In the genomic region with DNA sequence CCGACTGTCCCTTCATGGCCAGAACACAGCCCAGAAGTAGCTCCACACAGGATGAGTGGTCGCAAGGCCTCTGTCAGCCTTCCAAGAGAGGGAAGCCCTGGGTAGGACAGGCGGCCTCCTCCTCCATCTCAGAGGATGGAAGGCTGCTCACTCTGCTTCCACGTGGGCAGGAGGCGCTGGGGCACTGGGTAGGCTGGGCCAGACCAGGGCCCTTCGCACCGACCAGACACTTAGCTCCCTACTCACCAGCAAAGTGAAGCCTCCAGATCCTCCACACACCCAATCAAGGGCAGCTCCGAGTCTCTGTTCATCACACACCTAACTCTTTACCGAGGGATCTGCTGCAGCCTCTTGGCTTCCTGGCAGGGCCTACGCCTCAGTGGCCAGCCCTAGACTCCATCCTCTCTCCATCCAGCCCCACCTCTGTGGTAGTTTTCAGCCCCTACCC, we compare ENCODE assay signal across 18 cellular contexts. TPM values are rescaled to one million over a fixed set of nuclear protein-coding genes. Genes with fewer than 3 reads are reported as not detected.
DNase-seq lines count a peak whose midpoint lies in the region; ATAC-seq, FAIRE-seq and TF ChIP-seq lines count a peak whose summit lies in the region.
"Had no signal": no experiment of that assay in that cellular context is flagged by ENCODE, and none has a peak within 500 bp of the region (broad histone marks: within the 10 kb centered on the region; RNA-seq: fewer than 3 reads in every experiment).

No MANE protein-coding gene starts in this region.

- no peak for DNase-seq in Caco-2
- DNase-seq in bronchial epithelial cell (ENCODE audit: low read depth) = no peak
- DNase-seq in neuronal stem cell (ENCODE audit: low spot score) = no peak
- no peak for DNase-seq in kidney tubule cell (ENCODE audit: low spot score)
- DNase-seq in cerebellar nuclear complex (lab: John Stamatoyannopoulos, UW) = no peak
- no peak for DNase-seq in activated CD4-positive, alpha-beta T cell treated with anti-CD3 and anti-CD28 coated beads, Interleukin-2, amount 50 U/mL, for 4 hours
- DNase-seq: ACHN; CD8-positive, alpha-beta T cell; GF-D8; KG1; NCI-H1092 treated with DMSO at 0.1 percent for 48 hours; NCI-H1694 treated with DMSO at 0.1 percent for 48 hours; NCI-H748 treated with DMSO at 0.1 percent for 48 hours had no signal

- H3K36me3 Mint-ChIP-seq in Caco-2 (ENCODE audit: insufficient read depth, unreplicated experiment) = peaks cover 5% of the 10 kb centered on the region

- no peak overlapping the region for H2AK5ac ChIP-seq in neuronal stem cell (ENCODE audit: low read depth, low read length)

- no peak overlapping the region for H2AFZ ChIP-seq in neuronal stem cell (ENCODE audit: low read length)
- H2AFZ ChIP-seq: GM23338 had no signal

- no peaks in the 10 kb centered on the region for H3K79me1 ChIP-seq in neuronal stem cell (ENCODE audit: low read depth, low read length)

- H3K4me1 Mint-ChIP-seq in Caco-2 (ENCODE audit: low read depth, unreplicated experiment) = peaks cover 7% of the 10 kb centered on the region

- H3K9me3 Mint-ChIP-seq in Caco-2 (ENCODE audit: unreplicated experiment) = no peaks in the 10 kb centered on the region
- H3K9me3 Mint-ChIP-seq: CD8-positive, alpha-beta T cell; GM23338 had no signal

- H3K4me1 ChIP-seq in BLaER1 (peaks cover 91% of the 10 kb centered on the region), Caco-2 (peaks cover 5% of the 10 kb centered on the region; the same call in 1 of the 2 replicates), neuronal stem cell (ENCODE audit: control insufficient read depth in 2 of 2, insufficient read depth in 1 of 2, low read depth in 1 of 2, low read length in 2 of 2) (peaks cover 11 to 13% of the 10 kb centered on the region in 2 donors)

- CTCF ChIA-PET in Caco-2 (lab: Charles Lee) = no interaction called here

- H3K4me2 ChIP-seq in BLaER1 (peak overlapping the region; percentile 92), neuronal stem cell (ENCODE audit: insufficient read depth, low read length, poor library complexity, severe bottlenecking) (no peak overlapping the region)
- H3K4me2 ChIP-seq: GM23338 had no signal

- H3K23ac ChIP-seq in neuronal stem cell (ENCODE audit: low read depth, low read length, poor library complexity) = peak overlapping the region; percentile 14

- no peak overlapping the region for H3K4me3 ChIP-seq in BLaER1
- H3K4me3 ChIP-seq in Caco-2 (ENCODE audit: low read depth, low read length) = no peak overlapping the region
- H3K4me3 ChIP-seq in bronchial epithelial cell (ENCODE audit: low read depth, low read length) = no peak overlapping the region
- no peak overlapping the region for H3K4me3 ChIP-seq in neuronal stem cell (ENCODE audit: low read length in 2 of 2)
- H3K4me3 ChIP-seq: GM23338 had no signal

- ATAC-seq in GM19328 (IDR thresholded peaks at IDR 0.05; ENCODE audit: unreplicated experiment) = no peak
- ATAC-seq: CD8-positive, alpha-beta T cell; GM23338; Panc1 had no signal

- intact Hi-C loops in Caco-2 (cut with micrococcal nuclease; ENCODE audit: unreplicated experiment) = no loop called here

- peak overlapping the region; percentile 53 for H3K27ac Mint-ChIP-seq in Caco-2 (ENCODE audit: unreplicated experiment)
- H3K27ac Mint-ChIP-seq: CD8-positive, alpha-beta T cell; GM23338 had no signal

- H2BK5ac ChIP-seq in neuronal stem cell (ENCODE audit: low read length) = no peak overlapping the region

- H4K20me1 ChIP-seq in BLaER1 = peaks cover 21% of the 10 kb centered on the region

- H3K27me3 ChIP-seq in BLaER1 (no peaks in the 10 kb centered on the region), Caco-2 (replicated peaks; ENCODE audit: control insufficient read depth, insufficient read depth, low read length) (no peaks in the 10 kb centered on the region), bronchial epithelial cell (ENCODE audit: control insufficient read depth, insufficient read depth, low read length) (no peaks in the 10 kb centered on the region), neuronal stem cell (ENCODE audit: control insufficient read depth in 3 of 3, insufficient read depth in 3 of 3, low read depth in 1 of 3, low read length in 3 of 3) (no peaks in the 10 kb centered on the region)

- no peak overlapping the region for H2BK12ac ChIP-seq in neuronal stem cell (ENCODE audit: low read length)

- no peaks in the 10 kb centered on the region for H3K9me3 ChIP-seq in BLaER1
- H3K9me3 ChIP-seq in Caco-2 = no peaks in the 10 kb centered on the region
- H3K9me3 ChIP-seq in neuronal stem cell (replicated peaks in 1 of 2; ENCODE audit: control insufficient read depth in 2 of 2, insufficient read depth in 1 of 2, low read depth in 1 of 2, low read length in 2 of 2) = no peaks in the 10 kb centered on the region

- peak overlapping the region; percentile 47 for H2BK120ac ChIP-seq in neuronal stem cell (ENCODE audit: low read depth, low read length)

- H3K18ac ChIP-seq in neuronal stem cell (ENCODE audit: low read length) = peak overlapping the region; percentile 54

- no peak overlapping the region for H3K14ac ChIP-seq in neuronal stem cell (ENCODE audit: low read length)

- WGBS in neuronal stem cell (ENCODE audit: extremely low coverage in 2 of 2, insufficient read length in 2 of 2, insufficient replicate concordance in 1 of 2), 2 donors = no CpG with 5 or more reads among the region's 10 CpGs

- no peak overlapping the region for H3K4ac ChIP-seq in neuronal stem cell (ENCODE audit: low read length)

- no peak overlapping the region for H4K8ac ChIP-seq in neuronal stem cell (ENCODE audit: low read depth, low read length)

- H4K91ac ChIP-seq in neuronal stem cell (ENCODE audit: low read depth, low read length, poor library complexity) = peak overlapping the region; percentile 46

- no peaks in the 10 kb centered on the region for H3K27me3 Mint-ChIP-seq in Caco-2 (ENCODE audit: insufficient read depth, unreplicated experiment)

- H2BK15ac ChIP-seq in neuronal stem cell (ENCODE audit: low read length) = no peak overlapping the region

- no peak for TF ChIP-seq CTCF in Caco-2 (IDR thresholded peaks at IDR 0.05; ENCODE audit: insufficient read depth in 1 of 2, low read depth in 1 of 2, low read length in 1 of 2, severe bottlenecking in 1 of 2, unreplicated experiment in 1 of 2)
- TF ChIP-seq CTCF in bronchial epithelial cell (IDR thresholded peaks at IDR 0.05; ENCODE audit: insufficient read depth, low read length, severe bottlenecking) = no peak

- no peak overlapping the region for H3K9ac ChIP-seq in BLaER1
- H3K9ac ChIP-seq in neuronal stem cell (ENCODE audit: low read depth, low read length, poor library complexity) = no peak overlapping the region

- POLR2A ChIA-PET in Caco-2 (lab: Charles Lee) = no interaction called here

- BruUV-seq in Caco-2 (replicated peaks; lab: Mats Ljungman, UMichigan) = no TSS peak

- H3K27ac ChIP-seq in BLaER1 = peak overlapping the region; percentile 79
- no peak overlapping the region for H3K27ac ChIP-seq in neuronal stem cell (replicated peaks; ENCODE audit: low read length)
- H3K27ac ChIP-seq: HL-60 had no signal

- no peak overlapping the region for H3K4me3 Mint-ChIP-seq in Caco-2 (ENCODE audit: unreplicated experiment)
- H3K4me3 Mint-ChIP-seq: CD8-positive, alpha-beta T cell; GM23338 had no signal

- H3K36me3 ChIP-seq in BLaER1 (no peaks in the 10 kb centered on the region), Caco-2 (ENCODE audit: control insufficient read depth, insufficient read depth, low read length) (no peaks in the 10 kb centered on the region; the same call in 1 of the 2 replicates), bronchial epithelial cell (ENCODE audit: control insufficient read depth, insufficient read depth, low read length) (no peaks in the 10 kb centered on the region), neuronal stem cell (replicated peaks in 1 of 2; ENCODE audit: control insufficient read depth in 2 of 2, insufficient read depth in 2 of 2, low read length in 2 of 2) (no peaks in the 10 kb centered on the region)

- FAIRE-seq in bronchial epithelial cell (lab: Jason Lieb, UNC) = peak; percentile 18

RNA-seq across cellular contexts. Expression of a gene that starts 24.3 kb away (rescaled TPM):
- total RNA-seq in Caco-2 (2022) (92.4 and 95.1 TPM in 2 replicates), bronchial epithelial cell (42.1 and 53.4 TPM in 2 replicates)
- polyA plus RNA-seq in neuronal stem cell (2013, experiment 1 of 2) = 31.7 TPM
- polyA plus RNA-seq in neuronal stem cell (2013, experiment 2 of 2) = 32.1 TPM
